In the genomic region with DNA sequence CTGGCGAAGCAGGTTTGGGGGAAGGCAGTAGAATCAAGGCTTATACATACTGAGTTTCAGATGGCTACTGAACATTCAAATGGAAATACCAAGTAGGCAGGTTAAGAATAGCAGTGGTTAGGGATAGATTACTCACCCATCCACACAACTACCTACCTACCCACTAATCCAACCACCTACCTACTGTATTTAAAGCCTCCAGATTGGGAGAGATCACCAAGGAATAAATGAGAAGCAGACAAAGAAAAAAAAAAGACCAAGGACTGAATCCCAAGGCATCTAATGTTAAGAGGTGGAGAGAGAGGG, we compare ENCODE assay signal across 16 cellular contexts.
DNase-seq lines count a peak whose midpoint lies in the region; ATAC-seq and TF ChIP-seq lines count a peak whose summit lies in the region.
"Had no signal": no experiment of that assay in that cellular context is flagged by ENCODE, and none has a peak within 500 bp of the region (broad histone marks: within the 10 kb centered on the region; RNA-seq: fewer than 3 reads in every experiment).

No MANE protein-coding gene starts in this region.

- H3K4me1 ChIP-seq in BLaER1 treated with 17β-estradiol and CSF1 and Interleukin-3, amounts not matched to agents 10 nM and 100 nM = peaks cover 79 to 94% (median 89%) of the 10 kb centered on the region in 10 experiments
- peaks cover 25% of the 10 kb centered on the region for H3K4me1 ChIP-seq in upper lobe of right lung

- H3K27me3 Mint-ChIP-seq in activated naive CD8-positive, alpha-beta T cell = no peaks in the 10 kb centered on the region
- H3K27me3 Mint-ChIP-seq in naive thymus-derived CD8-positive, alpha-beta T cell = no peaks in the 10 kb centered on the region
- H3K27me3 Mint-ChIP-seq: activated CD4-positive, alpha-beta memory T cell treated with anti-CD3 and anti-CD28 coated beads, Interleukin-2, amount 10 ng/mL, durations not matched to agents 7 days and 5 days had no signal

- H3K4me2 ChIP-seq in BLaER1 treated with 17β-estradiol and CSF1 and Interleukin-3, amounts not matched to agents 10 nM and 100 nM = peak overlapping the region; percentile 77 to 92 (median 85)

- intact Hi-C loops in upper lobe of right lung (cut with DNase I) = no loop called here

- peaks cover 3 to 41% (median 26%) of the 10 kb centered on the region in 11 experiments; a peak in 17 of 22 replicates for H3K36me3 ChIP-seq in BLaER1 treated with 17β-estradiol and CSF1 and Interleukin-3, amounts not matched to agents 10 nM and 100 nM
- no peaks in the 10 kb centered on the region for H3K36me3 ChIP-seq in upper lobe of right lung
- H3K36me3 ChIP-seq: transverse colon had no signal

- no peak for ATAC-seq in naive thymus-derived CD8-positive, alpha-beta T cell
- ATAC-seq in upper lobe of right lung = no peak
- ATAC-seq: gastroesophageal sphincter had no signal

- peaks cover 4% of the 10 kb centered on the region for H3K36me3 Mint-ChIP-seq in activated naive CD8-positive, alpha-beta T cell
- H3K36me3 Mint-ChIP-seq in naive thymus-derived CD8-positive, alpha-beta T cell = peaks cover 0 to 2% (median 0%) of the 10 kb centered on the region in 3 donors

- H3K4me3 ChIP-seq in BLaER1 treated with 17β-estradiol and CSF1 and Interleukin-3, amounts not matched to agents 10 nM and 100 nM = peak overlapping the region in 4 of 10 experiments; percentile 5 to 44 (median 35); a peak in 6 of 20 replicates
- H3K4me3 ChIP-seq in GM12865 (ENCODE audit: low read depth, low read length) (peak overlapping the region; percentile 8; the same call in 1 of the 2 replicates), upper lobe of right lung (no peak overlapping the region)
- H3K4me3 ChIP-seq: gastroesophageal sphincter, transverse colon had no signal

- no peak overlapping the region for H3K4me3 Mint-ChIP-seq in activated naive CD8-positive, alpha-beta T cell
- no peak overlapping the region for H3K4me3 Mint-ChIP-seq in naive thymus-derived CD8-positive, alpha-beta T cell
- H3K4me3 Mint-ChIP-seq: activated CD4-positive, alpha-beta memory T cell treated with anti-CD3 and anti-CD28 coated beads, Interleukin-2, amount 10 ng/mL, durations not matched to agents 7 days and 5 days; activated naive CD4-positive, alpha-beta T cell treated with anti-CD3 and anti-CD28 coated beads for 36 hours had no signal

- no peaks in the 10 kb centered on the region; a peak in 1 of 22 replicates for H3K9me3 ChIP-seq in BLaER1 treated with 17β-estradiol and CSF1 and Interleukin-3, amounts not matched to agents 10 nM and 100 nM (replicated peaks in 1 of 11)
- no peaks in the 10 kb centered on the region for H3K9me3 ChIP-seq in upper lobe of right lung
- H3K9me3 ChIP-seq: gastroesophageal sphincter, transverse colon had no signal

- peaks cover 50% of the 10 kb centered on the region for H3K4me1 Mint-ChIP-seq in activated naive CD8-positive, alpha-beta T cell (ENCODE audit: low read depth)
- H3K4me1 Mint-ChIP-seq in naive thymus-derived CD8-positive, alpha-beta T cell = peaks cover 22 to 55% (median 47%) of the 10 kb centered on the region in 4 donors

- H3K27ac Mint-ChIP-seq in activated naive CD8-positive, alpha-beta T cell = peak overlapping the region; percentile 46
- H3K27ac Mint-ChIP-seq in naive thymus-derived CD8-positive, alpha-beta T cell = peak overlapping the region in 8 of 10 donors; percentile 1 to 81 (median 52)
- H3K27ac Mint-ChIP-seq: activated CD4-positive, alpha-beta memory T cell treated with anti-CD3 and anti-CD28 coated beads, Interleukin-2, amount 10 ng/mL, durations not matched to agents 7 days and 5 days; activated naive CD4-positive, alpha-beta T cell treated with anti-CD3 and anti-CD28 coated beads for 36 hours had no signal

- peak overlapping the region; percentile 77 to 97 (median 84); a peak in 21 of 22 replicates for H3K27ac ChIP-seq in BLaER1 treated with 17β-estradiol and CSF1 and Interleukin-3, amounts not matched to agents 10 nM and 100 nM
- H3K27ac ChIP-seq in upper lobe of right lung = no peak overlapping the region
- H3K27ac ChIP-seq: gastroesophageal sphincter, transverse colon had no signal

- TF ChIP-seq CTCF in GM12865 (IDR thresholded peaks at IDR 0.05; ENCODE audit: insufficient read depth, low read depth, low read length, missing control alignments) (no peak), upper lobe of right lung (IDR thresholded peaks at IDR 0.05) (no peak)

- no peaks in the 10 kb centered on the region for H3K9me3 Mint-ChIP-seq in activated naive CD8-positive, alpha-beta T cell (ENCODE audit: low read depth)
- no peaks in the 10 kb centered on the region for H3K9me3 Mint-ChIP-seq in naive thymus-derived CD8-positive, alpha-beta T cell
- H3K9me3 Mint-ChIP-seq: activated CD4-positive, alpha-beta memory T cell treated with anti-CD3 and anti-CD28 coated beads, Interleukin-2, amount 10 ng/mL, durations not matched to agents 7 days and 5 days; activated naive CD4-positive, alpha-beta T cell treated with anti-CD3 and anti-CD28 coated beads for 36 hours had no signal

- H3K9ac ChIP-seq in BLaER1 treated with 17β-estradiol and CSF1 and Interleukin-3, amounts not matched to agents 10 nM and 100 nM = peak overlapping the region; percentile 43 to 88 (median 68); a peak in 17 of 22 replicates

- no peaks in the 10 kb centered on the region for H3K27me3 ChIP-seq in BLaER1 treated with 17β-estradiol and CSF1 and Interleukin-3, amounts not matched to agents 10 nM and 100 nM
- no peaks in the 10 kb centered on the region for H3K27me3 ChIP-seq in upper lobe of right lung
- H3K27me3 ChIP-seq: gastroesophageal sphincter, transverse colon had no signal

- POLR2A ChIA-PET in naive thymus-derived CD8-positive, alpha-beta T cell (lab: Charles Lee) = no interaction called here

- H4K20me1 ChIP-seq in BLaER1 treated with 17β-estradiol and CSF1 and Interleukin-3, amounts not matched to agents 10 nM and 100 nM = peaks cover 0 to 10% (median 0%) of the 10 kb centered on the region in 11 experiments; a peak in 5 of 22 replicates

- DNase-seq in GM12865 (ENCODE audit: low read depth) = peak; percentile 44
- no peak for DNase-seq in naive thymus-derived CD8-positive, alpha-beta T cell
- DNase-seq in middle frontal gyrus (ENCODE audit: extremely low spot score, low spot score) = no peak
- DNase-seq in upper lobe of right lung = no peak
- no peak for DNase-seq in HuH-7 (ENCODE audit: low spot score)
- DNase-seq in activated gamma-delta T cell (lab: John Stamatoyannopoulos, UW) = no peak
- DNase-seq: activated CD4-positive, alpha-beta memory T cell treated with anti-CD3 and anti-CD28 coated beads, Interleukin-2, amount 10 ng/mL, durations not matched to agents 7 days and 5 days; activated naive CD4-positive, alpha-beta T cell treated with anti-CD3 and anti-CD28 coated beads for 36 hours; cerebellar nuclear complex; DND-41; Kasumi-1; NCI-H748 treated with DMSO at 0.1 percent for 48 hours; transverse colon had no signal
